9 cellular contexts compared by ENCODE assay signal in genomic region chr11:72352859-72353551, GRCh38.
DNase-seq lines count a peak whose midpoint lies in the region; ATAC-seq and TF ChIP-seq lines count a peak whose summit lies in the region.
"Had no signal": no experiment of that assay in that cellular context is flagged by ENCODE, and none has a peak within 500 bp of the region (broad histone marks: within the 10 kb centered on the region; RNA-seq: fewer than 3 reads in every experiment).

No MANE protein-coding gene starts in this region.

- H4K12ac ChIP-seq in trophoblast cell (ENCODE audit: low read depth, low read length), result no peak overlapping the region

- TF ChIP-seq POLR2A in gastroesophageal sphincter (IDR thresholded peaks at IDR 0.05), result no peak

- H2BK12ac ChIP-seq in trophoblast cell (ENCODE audit: low read length), result no peak overlapping the region

- no peak overlapping the region for H2BK120ac ChIP-seq in trophoblast cell (ENCODE audit: insufficient read depth, low read length, poor library complexity)

- no peak overlapping the region for H3K4ac ChIP-seq in trophoblast cell (ENCODE audit: low read depth, low read length)

- no peak overlapping the region for H4K91ac ChIP-seq in trophoblast cell (ENCODE audit: low read depth, low read length)

- TF ChIP-seq EP300 in gastroesophageal sphincter (IDR thresholded peaks at IDR 0.05), result no peak

- H3K4me1 ChIP-seq in trophoblast cell (ENCODE audit: control insufficient read depth in 1 of 2, insufficient read depth in 2 of 2, low read length in 2 of 2) (peaks cover 32 to 44% of the 10 kb centered on the region in 2 experiments), gastroesophageal sphincter (peaks cover 0 to 14% (median 0%) of the 10 kb centered on the region in 3 donors)

- H3K9me3 ChIP-seq in trophoblast cell (ENCODE audit: insufficient read depth, low read depth, low read length), result no peaks in the 10 kb centered on the region
- no peaks in the 10 kb centered on the region for H3K9me3 ChIP-seq in gastroesophageal sphincter
- H3K9me3 ChIP-seq: heart left ventricle had no signal

- H3K18ac ChIP-seq in trophoblast cell (ENCODE audit: low read length), result no peak overlapping the region

- H3K27ac ChIP-seq in trophoblast cell (ENCODE audit: low read depth, low read length), result peak overlapping the region; percentile 80
- no peak overlapping the region for H3K27ac ChIP-seq in gastroesophageal sphincter
- H3K27ac ChIP-seq: heart left ventricle had no signal

- H2BK5ac ChIP-seq in trophoblast cell (ENCODE audit: low read depth, low read length, poor library complexity), result no peak overlapping the region

- no peak overlapping the region for H3K4me2 ChIP-seq in trophoblast cell (ENCODE audit: low read length)

- no CpG with 5 or more reads among the region's 6 CpGs for WGBS in trophoblast cell (ENCODE audit: extremely low coverage, insufficient coverage, insufficient read length)
- 52 to 67% methylated on average over 5 to 6 of the region's 6 CpGs for WGBS in gastroesophageal sphincter (ENCODE audit: low coverage in 1 of 2), 2 donors

- no peak overlapping the region for H3K14ac ChIP-seq in trophoblast cell (ENCODE audit: low read length)

- H3K36me3 ChIP-seq in trophoblast cell (ENCODE audit: control insufficient read depth in 1 of 2, insufficient read depth in 2 of 2, low read length in 2 of 2) (peaks cover 0 to 2% of the 10 kb centered on the region in 2 experiments), gastroesophageal sphincter (peaks cover 0 to 21% of the 10 kb centered on the region in 2 donors)

- no peak overlapping the region for H2AFZ ChIP-seq in trophoblast cell (ENCODE audit: insufficient read depth, low read length, poor library complexity)

- H3K27me3 ChIP-seq in trophoblast cell (ENCODE audit: insufficient read depth, low read length) (no peaks in the 10 kb centered on the region), gastroesophageal sphincter (no peaks in the 10 kb centered on the region)
- H3K27me3 ChIP-seq: heart left ventricle had no signal

- peaks cover 2% of the 10 kb centered on the region for H3K79me2 ChIP-seq in trophoblast cell (ENCODE audit: control insufficient read depth, insufficient read depth, low read length, poor library complexity)

- no peak overlapping the region for H3K23ac ChIP-seq in trophoblast cell (ENCODE audit: low read length)

- H4K8ac ChIP-seq in trophoblast cell (ENCODE audit: low read depth, low read length), result no peak overlapping the region

- DNase-seq in DMS79 treated with DMSO at 0.1 percent for 48 hours (lab: John Stamatoyannopoulos, UW) (peak; percentile 88), astrocyte of the cerebellum (ENCODE audit: low read depth) (peak; percentile 49), trophoblast cell (peak; percentile 89 to 91), mesenteric fat pad (ENCODE audit: low spot score) (no peak)
- DNase-seq: heart left ventricle had no signal

- H3K9ac ChIP-seq in trophoblast cell (ENCODE audit: low read length), result no peak overlapping the region

- peaks cover 21% of the 10 kb centered on the region for H3K79me1 ChIP-seq in trophoblast cell (ENCODE audit: low read length)

- H2AK5ac ChIP-seq in trophoblast cell (ENCODE audit: low read length), result no peak overlapping the region

- TF ChIP-seq CTCF in astrocyte of the cerebellum (IDR thresholded peaks at IDR 0.05; ENCODE audit: low read depth, low read length, missing control alignments) (peak; percentile 67), gastroesophageal sphincter (IDR thresholded peaks at IDR 0.05) (no peak)

- in situ Hi-C loops in astrocyte of the cerebellum (cut with HindIII; ENCODE audit: low sequenced_read_pairs), result no loop called here

- H3K4me3 ChIP-seq in astrocyte of the cerebellum (ENCODE audit: low read depth, low read length), result no peak overlapping the region
- no peak overlapping the region for H3K4me3 ChIP-seq in trophoblast cell (ENCODE audit: low read depth, low read length)
- H3K4me3 ChIP-seq in gastroesophageal sphincter, result no peak overlapping the region
- H3K4me3 ChIP-seq: heart left ventricle had no signal

- ATAC-seq in GM18907 (IDR thresholded peaks at IDR 0.05; ENCODE audit: unreplicated experiment) (peak; percentile 70), HG03342 (IDR thresholded peaks at IDR 0.05; ENCODE audit: unreplicated experiment) (peak; percentile 74), gastroesophageal sphincter (no peak), HG03139 (IDR thresholded peaks at IDR 0.05; ENCODE audit: unreplicated experiment) (no peak)

Comparison
In these comparisons a context has a peak if more than half of its experiments do, and no peak if none do; other contexts are left out.
1. ATAC-seq: peak in GM18907 (single experiment) and HG03342 (single experiment); none in gastroesophageal sphincter (single experiment) and HG03139 (single experiment).